ENCODE assay signal across 12 cellular contexts in genomic region chr13:51636349-51636890, GRCh38. TPM values are rescaled to one million over a fixed set of nuclear protein-coding genes. Genes with fewer than 3 reads are reported as not detected.
DNase-seq lines count a peak whose midpoint lies in the region; FAIRE-seq and TF ChIP-seq lines count a peak whose summit lies in the region.
"Had no signal": no experiment of that assay in that cellular context is flagged by ENCODE, and none has a peak within 500 bp of the region (broad histone marks: within the 10 kb centered on the region; RNA-seq: fewer than 3 reads in every experiment).

No MANE protein-coding gene starts in this region.

- H3K79me2 ChIP-seq in endothelial cell of umbilical vein (ENCODE audit: control insufficient read depth, insufficient read depth, low read length) = no peaks in the 10 kb centered on the region

- BruUV-seq in endothelial cell of umbilical vein (replicated peaks; lab: Mats Ljungman, UMichigan) = no TSS peak

- H3K4me3 Mint-ChIP-seq in progenitor cell of endocrine pancreas (ENCODE audit: low read depth) = no peak overlapping the region
- H3K4me3 Mint-ChIP-seq: activated CD4-positive, alpha-beta memory T cell treated with anti-CD3 and anti-CD28 coated beads, Interleukin-2, amount 10 ng/mL, durations not matched to agents 7 days and 5 days; activated naive CD8-positive, alpha-beta T cell treated with anti-CD3 and anti-CD28 coated beads, Interleukin-2, amount 50 U/mL, for 24 hours had no signal

- H3K27me3 ChIP-seq in endothelial cell of umbilical vein (ENCODE audit: control insufficient read depth in 2 of 2, insufficient read depth in 2 of 2, low read length in 2 of 2) = no peaks in the 10 kb centered on the region

- H3K27me3 Mint-ChIP-seq in progenitor cell of endocrine pancreas = no peaks in the 10 kb centered on the region
- H3K27me3 Mint-ChIP-seq: activated CD4-positive, alpha-beta memory T cell treated with anti-CD3 and anti-CD28 coated beads, Interleukin-2, amount 10 ng/mL, durations not matched to agents 7 days and 5 days; activated naive CD8-positive, alpha-beta T cell treated with anti-CD3 and anti-CD28 coated beads, Interleukin-2, amount 50 U/mL, for 24 hours had no signal

- no peak overlapping the region for H3K4me2 ChIP-seq in endothelial cell of umbilical vein (ENCODE audit: insufficient read depth, low read length)

- no peak overlapping the region for H2AFZ ChIP-seq in endothelial cell of umbilical vein (ENCODE audit: low read depth, low read length)

- peak overlapping the region; percentile 93 for H3K27ac Mint-ChIP-seq in progenitor cell of endocrine pancreas
- H3K27ac Mint-ChIP-seq: activated CD4-positive, alpha-beta memory T cell treated with anti-CD3 and anti-CD28 coated beads, Interleukin-2, amount 10 ng/mL, durations not matched to agents 7 days and 5 days had no signal

- no peaks in the 10 kb centered on the region for H3K9me3 ChIP-seq in endothelial cell of umbilical vein (replicated peaks; ENCODE audit: control insufficient read depth, insufficient read depth, low read length)

- POLR2A ChIA-PET in endothelial cell of umbilical vein (lab: Charles Lee) = no interaction called here

- H4K20me1 ChIP-seq in endothelial cell of umbilical vein (replicated peaks; ENCODE audit: control insufficient read depth, extremely low read depth, insufficient read depth, low read length) = no peaks in the 10 kb centered on the region

- H3K4me1 Mint-ChIP-seq in progenitor cell of endocrine pancreas (ENCODE audit: low read depth) = peaks cover 48% of the 10 kb centered on the region

- no peak for TF ChIP-seq CTCF in endothelial cell of umbilical vein (IDR thresholded peaks at IDR 0.05; ENCODE audit: extremely low read depth in 1 of 2, insufficient read depth in 1 of 2, low read depth in 1 of 2, low read length in 2 of 2)
- TF ChIP-seq CTCF in progenitor cell of endocrine pancreas (IDR thresholded peaks at IDR 0.05; ENCODE audit: unreplicated experiment) = no peak

- intact Hi-C loops in endothelial cell of umbilical vein (cut with micrococcal nuclease) = no loop called here

- H3K9me1 ChIP-seq in endothelial cell of umbilical vein (replicated peaks; ENCODE audit: control insufficient read depth, extremely low read depth, insufficient read depth, low read length) = no peaks in the 10 kb centered on the region

- dilution Hi-C loops in endothelial cell of umbilical vein (cut with MboI; ENCODE audit: extremely low pct_ligation_motif_present, low sequenced_read_pairs) = no loop called here

- no peak for FAIRE-seq in endothelial cell of umbilical vein (lab: Jason Lieb, UNC)
- FAIRE-seq: GM18507 had no signal

- no peaks in the 10 kb centered on the region for H3K36me3 ChIP-seq in endothelial cell of umbilical vein (ENCODE audit: control insufficient read depth in 2 of 2, extremely low read depth in 1 of 2, insufficient read depth in 2 of 2, low read length in 2 of 2)

- no peak overlapping the region for H3K4me3 ChIP-seq in endothelial cell of umbilical vein (replicated peaks in 1 of 3; ENCODE audit: insufficient read depth in 1 of 3, low read depth in 1 of 3, low read length in 3 of 3)

- H3K9me3 Mint-ChIP-seq in progenitor cell of endocrine pancreas (ENCODE audit: low read depth) = no peaks in the 10 kb centered on the region
- H3K9me3 Mint-ChIP-seq: activated naive CD8-positive, alpha-beta T cell treated with anti-CD3 and anti-CD28 coated beads, Interleukin-2, amount 50 U/mL, for 24 hours had no signal

- CTCF ChIA-PET in endothelial cell of umbilical vein (lab: Charles Lee) = no interaction called here

- peak; percentile 40 for DNase-seq in Daoy (ENCODE audit: low read depth)
- DNase-seq in NCI-H510A treated with DMSO at 0.1 percent for 48 hours (lab: John Stamatoyannopoulos, UW) = peak; percentile 46
- peak; percentile 26 for DNase-seq in endothelial cell of umbilical vein (ENCODE audit: low read depth, low spot score)
- DNase-seq in progenitor cell of endocrine pancreas (ENCODE audit: low spot score, unreplicated experiment) = no peak
- no peak for DNase-seq in GF-D8 (lab: John Stamatoyannopoulos, UW)
- DNase-seq in GM03348 (ENCODE audit: low spot score) = no peak
- DNase-seq in activated CD4-positive, CD25-positive, alpha-beta regulatory T cell treated with anti-CD3 and anti-CD28 coated beads, Interleukin-2, amount 50 U/mL, for 72 hours = no peak
- DNase-seq: activated CD4-positive, alpha-beta memory T cell treated with anti-CD3 and anti-CD28 coated beads, Interleukin-2, amount 10 ng/mL, durations not matched to agents 7 days and 5 days; activated naive CD8-positive, alpha-beta T cell treated with anti-CD3 and anti-CD28 coated beads, Interleukin-2, amount 50 U/mL, for 24 hours; nucleus accumbens; stimulated activated CD4-positive, alpha-beta T cell treated with anti-CD3 and anti-CD28 coated beads, Interleukin-4, amount 100 ng/mL, for 4 hours had no signal

- no peak overlapping the region for H3K27ac ChIP-seq in endothelial cell of umbilical vein (ENCODE audit: insufficient read depth, low read depth, low read length)

- no peak for TF ChIP-seq POLR2A in endothelial cell of umbilical vein (IDR thresholded peaks at IDR 0.05; ENCODE audit: low read depth, low read length)

- H3K4me1 ChIP-seq in endothelial cell of umbilical vein (ENCODE audit: control insufficient read depth, extremely low read depth, insufficient read depth, low read length) = no peaks in the 10 kb centered on the region

- no peaks in the 10 kb centered on the region for H3K36me3 Mint-ChIP-seq in progenitor cell of endocrine pancreas (ENCODE audit: insufficient read depth)

- H3K9ac ChIP-seq in endothelial cell of umbilical vein (replicated peaks; ENCODE audit: extremely low read depth, insufficient read depth, low read length) = no peak overlapping the region

TF ChIP-seq in endothelial cell of umbilical vein, 7 proteins besides CTCF, POLR2A, EP300 and RAD21:
- TF ChIP-seq GATA2 (IDR thresholded peaks at IDR 0.05; ENCODE audit: insufficient read depth, insufficient read length, low read depth, low read length) (no peak), FOS (IDR thresholded peaks at IDR 0.05; ENCODE audit: borderline replicate concordance, insufficient read depth, low read length) (no peak), JUN (IDR thresholded peaks at IDR 0.05; ENCODE audit: borderline replicate concordance, insufficient read depth, insufficient read length, low read depth) (no peak)
- TF ChIP-seq, protein P1, sequence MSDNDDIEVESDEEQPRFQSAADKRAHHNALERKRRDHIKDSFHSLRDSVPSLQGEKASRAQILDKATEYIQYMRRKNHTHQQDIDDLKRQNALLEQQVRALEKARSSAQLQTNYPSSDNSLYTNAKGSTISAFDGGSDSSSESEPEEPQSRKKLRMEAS (IDR thresholded peaks at IDR 0.05; ENCODE audit: insufficient read depth, insufficient read length) = no peak

RNA-seq across cellular contexts. Expression of gene WDFY2, which starts 52.2 kb away (rescaled TPM):
- 1.4 and 4.5 TPM in 2 replicates for total RNA-seq in Daoy (2014; rRNA removed; shearing (Covaris generic))
- total RNA-seq in endothelial cell of umbilical vein = 5.5 TPM in 2 replicates
- polyA plus RNA-seq in endothelial cell of umbilical vein = 1.6 and 2.1 TPM in 2 replicates
- polyA plus RNA-seq in endothelial cell of umbilical vein (2011; cell fraction: cytosol; rRNA removed) = 1.0 TPM in 2 replicates
- polyA plus RNA-seq in endothelial cell of umbilical vein (2011; cell fraction: nucleus; rRNA removed) = 9.4 TPM in 2 replicates
- polyA plus RNA-seq in endothelial cell of umbilical vein (2012) = 2.9 and 3.6 TPM in 2 replicates
- 6.0 and 7.0 TPM in 2 replicates for polyA minus RNA-seq in endothelial cell of umbilical vein
- polyA minus RNA-seq in endothelial cell of umbilical vein (2011; cell fraction: cytosol; rRNA and poly(A)+ RNA removed) = 4.2 TPM
- 13.6 and 16.5 TPM in 2 replicates for polyA minus RNA-seq in endothelial cell of umbilical vein (2011; cell fraction: nucleus; rRNA and poly(A)+ RNA removed)
- 17.2 and 18.0 TPM in 2 replicates for total RNA-seq in progenitor cell of endocrine pancreas

Comparison
In these comparisons a context has a peak if more than half of its experiments do, and no peak if none do; other contexts are left out.
1. DNase-seq: peak in Daoy (single experiment), NCI-H510A treated with DMSO at 0.1 percent for 48 hours (single experiment) and endothelial cell of umbilical vein (single experiment); none in progenitor cell of endocrine pancreas (single experiment), GF-D8 (single experiment), GM03348 (single experiment) and activated CD4-positive, CD25-positive, alpha-beta regulatory T cell treated with anti-CD3 and anti-CD28 coated beads, Interleukin-2, amount 50 U/mL, for 72 hours (single experiment).